In genomic region chr9:77766587-77766986, GRCh38 we compare ENCODE assay signal across 18 cellular contexts.
A peak's percentile ranks its signal among the peaks of the same experiment; 100 is the strongest.
DNase-seq lines count a peak whose midpoint lies in the region; FAIRE-seq and TF ChIP-seq lines count a peak whose summit lies in the region.
"Had no signal": no experiment of that assay in that cellular context is flagged by ENCODE, and none has a peak within 500 bp of the region (broad histone marks: within the 10 kb centered on the region; RNA-seq: fewer than 3 reads in every experiment).

No MANE protein-coding gene starts in this region.

- no peaks in the 10 kb centered on the region for H3K79me2 ChIP-seq in astrocyte (ENCODE audit: insufficient read depth, low read length)

- H2AFZ ChIP-seq in astrocyte (ENCODE audit: low read depth, low read length), result no peak overlapping the region

- TF ChIP-seq CTCF in CD14-positive monocyte (IDR thresholded peaks at IDR 0.05) (no peak), astrocyte (IDR thresholded peaks at IDR 0.05; ENCODE audit: insufficient read depth, low read depth, low read length) (no peak), dorsolateral prefrontal cortex (IDR thresholded peaks at IDR 0.05 in 54 of 56, conservative IDR thresholded peaks at IDR 0.05 in 2 of 56; ENCODE audit: low read depth in 1 of 56, partially characterized antibody in 56 of 56) (no peak)

- H3K9ac ChIP-seq in astrocyte (ENCODE audit: low read length), result no peak overlapping the region
- H3K9ac ChIP-seq: BLaER1 treated with 17β-estradiol and CSF1 and Interleukin-3, amounts not matched to agents 10 nM and 100 nM had no signal

- H3K9me3 Mint-ChIP-seq in CD14-positive monocyte (peaks cover 0 to 8% (median 3%) of the 10 kb centered on the region in 7 donors), astrocyte (ENCODE audit: unreplicated experiment) (no peaks in the 10 kb centered on the region)
- H3K9me3 Mint-ChIP-seq: CD4-positive, alpha-beta T cell had no signal

- intact Hi-C loops in CD14-positive monocyte (cut with micrococcal nuclease), result no loop called here
- intact Hi-C loops in dorsolateral prefrontal cortex (cut with DNase I), result no loop called here

- H3K36me3 Mint-ChIP-seq in CD14-positive monocyte (peaks cover 26 to 39% of the 10 kb centered on the region in 2 donors), astrocyte (ENCODE audit: low read depth, unreplicated experiment) (no peaks in the 10 kb centered on the region)

- DNase-seq in CD14-positive monocyte (ENCODE audit: low spot score) (no peak), astrocyte (ENCODE audit: low read depth) (no peak), dorsolateral prefrontal cortex (no peak), substantia nigra (lab: John Stamatoyannopoulos, UW) (no peak), kidney glomerular epithelial cell (lab: John Stamatoyannopoulos, UW) (no peak), globus pallidus (ENCODE audit: low spot score) (no peak)
- DNase-seq in stimulated activated CD4-positive, alpha-beta T cell treated with anti-CD3 and anti-CD28 coated beads, Interleukin-2, amount 100 ng/mL, for 24 hours, result no peak
- DNase-seq: 8988T; AML-193; Calu3; CD4-positive, alpha-beta T cell; DMS 273 treated with DMSO at 0.1 percent for 48 hours; DMS79; GOT3; HCEC 1CT; IMR-90 had no signal

- H3K9me3 ChIP-seq in astrocyte (ENCODE audit: insufficient read depth, low read depth, low read length), result no peaks in the 10 kb centered on the region

- no peak overlapping the region for H3K4me2 ChIP-seq in astrocyte (ENCODE audit: low read length)
- H3K4me2 ChIP-seq: BLaER1 treated with 17β-estradiol and CSF1 and Interleukin-3, amounts not matched to agents 10 nM and 100 nM had no signal

- H3K4me1 Mint-ChIP-seq in CD14-positive monocyte (peaks cover 35% of the 10 kb centered on the region), astrocyte (ENCODE audit: low read depth, unreplicated experiment) (peaks cover 6% of the 10 kb centered on the region)

- peaks cover 0 to 2% (median 0%) of the 10 kb centered on the region in 3 donors for H3K27me3 Mint-ChIP-seq in CD14-positive monocyte (ENCODE audit: low read depth in 3 of 3)
- no peaks in the 10 kb centered on the region for H3K27me3 Mint-ChIP-seq in astrocyte (ENCODE audit: low read depth, unreplicated experiment)
- H3K27me3 Mint-ChIP-seq: CD4-positive, alpha-beta T cell had no signal

- FAIRE-seq in astrocyte (lab: Jason Lieb, UNC), result no peak
- FAIRE-seq: GM12891 had no signal

- H3K4me3 ChIP-seq in astrocyte (ENCODE audit: insufficient read depth, low read depth, low read length) (no peak overlapping the region), dorsolateral prefrontal cortex (no peak overlapping the region)

- H3K27ac Mint-ChIP-seq in CD14-positive monocyte, result peak overlapping the region in 4 of 7 donors; percentile 27 to 80 (median 51)
- H3K27ac Mint-ChIP-seq in astrocyte (ENCODE audit: unreplicated experiment), result peak overlapping the region; percentile 26
- H3K27ac Mint-ChIP-seq: CD4-positive, alpha-beta T cell had no signal

- H3K27me3 ChIP-seq in astrocyte (ENCODE audit: insufficient read depth, low read length) (no peaks in the 10 kb centered on the region), dorsolateral prefrontal cortex (no peaks in the 10 kb centered on the region)
- H3K27me3 ChIP-seq: BLaER1 treated with 17β-estradiol and CSF1 and Interleukin-3, amounts not matched to agents 10 nM and 100 nM had no signal

- H3K4me3 Mint-ChIP-seq in CD14-positive monocyte (no peak overlapping the region), astrocyte (ENCODE audit: unreplicated experiment) (no peak overlapping the region)
- H3K4me3 Mint-ChIP-seq: CD4-positive, alpha-beta T cell had no signal

- H3K27ac ChIP-seq in astrocyte (ENCODE audit: low read depth, low read length) (no peak overlapping the region), dorsolateral prefrontal cortex (peak overlapping the region in 52 of 59 donors; percentile 2 to 98 (median 91)), substantia nigra (ENCODE audit: low read depth, low read length, poor library complexity, severe bottlenecking) (peak overlapping the region; percentile 37)
- H3K27ac ChIP-seq: BLaER1 treated with 17β-estradiol and CSF1 and Interleukin-3, amounts not matched to agents 10 nM and 100 nM had no signal

- no peaks in the 10 kb centered on the region for H4K20me1 ChIP-seq in astrocyte (ENCODE audit: insufficient read depth, low read length)

- H3K36me3 ChIP-seq in astrocyte (ENCODE audit: insufficient read depth, low read length), result no peaks in the 10 kb centered on the region

- no peaks in the 10 kb centered on the region for H3K4me1 ChIP-seq in astrocyte (ENCODE audit: insufficient read depth, low read length)
